25 cellular contexts compared by ENCODE assay signal in genomic region chr12:109685574-109686447, GRCh38. TPM values are rescaled to one million over a fixed set of nuclear protein-coding genes. Genes with fewer than 3 reads are reported as not detected.
"Had no signal": no experiment of that assay in that cellular context is flagged by ENCODE, and none has a peak within 500 bp of the region (broad histone marks: within the 10 kb centered on the region; RNA-seq: fewer than 3 reads in every experiment).

No MANE protein-coding gene starts in this region.

- H3K4me3 ChIP-seq: colonic mucosa, hepatocyte, lung, prostate gland, thyroid gland had no signal

- DNase-seq: activated CD4-positive, alpha-beta T cell treated with anti-CD3 and anti-CD28 coated beads, Interleukin-2, amount 10 ng/mL, durations not matched to agents 24 days and 14 days; activated CD8-positive, alpha-beta T cell treated with anti-CD3 and anti-CD28 coated beads, Interleukin-2, amount 10 ng/mL, durations not matched to agents 7 days and 5 days; activated naive CD4-positive, alpha-beta T cell treated with anti-CD3 and anti-CD28 coated beads for 36 hours; activated T-cell treated with anti-CD3 and anti-CD28 coated beads, Interleukin-2, amount 50 U/mL, for 24 hours; brain microvascular endothelial cell; colonic mucosa; endodermal cell; foreskin keratinocyte; islet precursor cell; nephron progenitor cell; occipital lobe; right cardiac atrium; stimulated activated CD4-positive, alpha-beta T cell treated with anti-CD3 and anti-CD28 coated beads, Interleukin-4, amount 100 ng/mL, for 4 hours; SW 1271; T-helper 2 cell; thyroid gland had no signal

- ATAC-seq: activated CD8-positive, alpha-beta T cell treated with anti-CD3 and anti-CD28 coated beads, Interleukin-2, amount 10 ng/mL, durations not matched to agents 7 days and 5 days; foreskin keratinocyte; left lobe of liver; right cardiac atrium; stimulated activated memory B cell treated with anti-CD40 and anti-IgM and Interleukin-4, amounts not matched to agents 10 μg/mL and 1 μg/mL and 100 μg/mL, for 72 hours had no signal

- FAIRE-seq: TTC549, urothelium cell line had no signal

- H3K36me3 ChIP-seq: brain microvascular endothelial cell, colonic mucosa, prostate gland, thyroid gland had no signal

- H3K27me3 ChIP-seq: brain microvascular endothelial cell, colonic mucosa, hepatocyte, thyroid gland had no signal

- H3K27ac ChIP-seq: brain microvascular endothelial cell, colonic mucosa, epithelial cell of prostate, foreskin keratinocyte, hepatocyte, prostate gland, thyroid gland had no signal

RNA-seq across cellular contexts. Expression of gene FAM222A, which starts 27.8 kb away (rescaled TPM):
- total RNA-seq: fibroblast of lung had no signal
